Comparison of ENCODE assay signal across 1 cellular context in genomic region chr10:120824864-120825263, GRCh38.
TF ChIP-seq lines count a peak whose summit lies in the region.

No MANE protein-coding gene starts in this region.

TF ChIP-seq in H1, 55 proteins besides CTCF, POLR2A, EP300 and RAD21 (continued from another document):
- TF ChIP-seq MAX (IDR thresholded peaks at IDR 0.05) = peak; percentile 97
- no peak for TF ChIP-seq TCF12 (IDR thresholded peaks at IDR 0.05; ENCODE audit: low read depth, low read length)
- no peak for TF ChIP-seq SIN3A (conservative IDR thresholded peaks at IDR 0.05 in 1 of 2, IDR thresholded peaks at IDR 0.05 in 1 of 2; ENCODE audit: low read depth in 1 of 2, low read length in 2 of 2)
- no peak for TF ChIP-seq POU5F1 (IDR thresholded peaks at IDR 0.05; ENCODE audit: low read depth, low read length)
